Comparison of ENCODE assay signal across 1 cellular context in the genomic region with DNA sequence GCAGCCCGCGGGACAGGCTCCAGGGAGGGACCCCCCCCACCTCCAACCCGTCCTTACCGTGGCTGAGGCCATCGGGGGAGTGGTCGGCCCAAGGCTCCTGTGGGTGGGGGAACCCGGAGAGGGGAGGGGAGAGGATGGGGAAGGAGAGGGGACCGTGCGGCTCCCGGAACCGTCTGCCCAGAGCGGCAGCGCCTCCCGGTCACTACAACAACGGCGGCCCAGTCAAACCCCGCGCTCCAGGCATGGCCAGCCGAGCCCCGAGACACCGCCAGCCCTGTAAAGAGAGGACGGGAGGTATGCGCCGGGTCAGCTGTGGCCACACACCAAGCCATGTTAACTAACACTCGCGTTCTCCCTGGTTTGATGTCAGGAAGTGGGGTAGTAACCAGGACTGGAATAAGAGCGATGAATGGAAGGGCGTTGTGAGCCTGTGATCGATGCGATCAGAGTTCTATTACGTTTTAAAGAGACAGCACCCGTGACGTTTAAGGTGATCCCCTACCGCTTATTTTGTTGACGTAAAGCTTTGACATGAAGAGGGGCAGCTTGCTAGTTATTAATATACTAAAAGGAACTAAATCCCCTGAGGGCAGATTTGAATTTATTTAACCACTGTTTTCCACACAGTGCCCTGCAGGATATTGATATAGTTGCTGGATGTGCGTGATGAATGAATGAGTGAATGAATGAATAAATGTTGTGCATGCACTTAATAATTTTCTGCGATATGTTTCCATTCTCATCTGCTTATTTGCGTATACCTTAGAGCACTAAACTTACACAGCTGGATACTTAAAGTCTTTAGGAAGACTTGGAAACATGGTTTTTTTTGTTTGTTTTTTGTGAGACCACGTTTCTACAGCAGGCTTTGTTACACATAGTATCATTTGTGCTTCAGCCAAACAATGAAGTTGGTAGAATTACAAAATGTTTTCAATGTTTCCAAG.
TF ChIP-seq lines count a peak whose summit lies in the region.

Gene POC1B, minus strand, starts transcription at position 224 of the 947 bp plus-strand sequence. Its CDS starts 152 bp downstream, at position 72.

TF ChIP-seq in HEK293, 187 proteins besides CTCF, POLR2A, EP300 and RAD21 (continued from another document and continues in another):
- TF ChIP-seq ZBTB11 (tag by site-specific recombination; conservative IDR thresholded peaks at IDR 0.05; ENCODE audit: low read depth) (peak; percentile 99), ZBTB17 (tag by site-specific recombination; IDR thresholded peaks at IDR 0.05) (peak; percentile 100), ZNF692 (tag by site-specific recombination; IDR thresholded peaks at IDR 0.05) (peak; percentile 91), SP3 (tag by site-specific recombination; IDR thresholded peaks at IDR 0.05) (peak; percentile 75), KLF7 (tag by site-specific recombination; IDR thresholded peaks at IDR 0.05; ENCODE audit: borderline replicate concordance) (peak; percentile 88), KLF10 (tag by site-specific recombination; IDR thresholded peaks at IDR 0.05) (peak; percentile 60), ZBTB10 (tag by site-specific recombination; IDR thresholded peaks at IDR 0.05) (peak; percentile 72), ZNF266 (tag by site-specific recombination; IDR thresholded peaks at IDR 0.05; ENCODE audit: low read depth) (no peak), ZNF561 (tag by site-specific recombination; IDR thresholded peaks at IDR 0.05; ENCODE audit: borderline replicate concordance) (peak; percentile 63), ZNF366 (tag by site-specific recombination; conservative IDR thresholded peaks at IDR 0.05) (peak; percentile 55; the same call in 1 of the 2 replicates), ZNF426 (tag by site-specific recombination; IDR thresholded peaks at IDR 0.05) (no peak), ZNF292 (tag by site-specific recombination; IDR thresholded peaks at IDR 0.05; ENCODE audit: borderline replicate concordance, low read depth) (no peak), PRDM2 (tag by site-specific recombination; IDR thresholded peaks at IDR 0.05; ENCODE audit: borderline replicate concordance) (0 out of 2 replicates have a peak, but pooled peaks have one; percentile 79), ZSCAN30 (tag by site-specific recombination; IDR thresholded peaks at IDR 0.05) (peak; percentile 79), ZNF776 (tag by site-specific recombination; IDR thresholded peaks at IDR 0.05; ENCODE audit: borderline replicate concordance) (no peak), REPIN1 (tag by site-specific recombination; IDR thresholded peaks at IDR 0.05; ENCODE audit: low read depth) (peak; percentile 26; the same call in 1 of the 2 replicates), GLIS1 (tag by site-specific recombination; IDR thresholded peaks at IDR 0.05) (peak; percentile 90), SETDB1 (IDR thresholded peaks at IDR 0.05; ENCODE audit: insufficient read length, low read length) (peak; percentile 80), ZNF76 (tag by site-specific recombination; IDR thresholded peaks at IDR 0.05; ENCODE audit: borderline replicate concordance, low read depth) (peak; percentile 51; the same call in 1 of the 2 replicates), BCL11B (tag by site-specific recombination; IDR thresholded peaks at IDR 0.05; ENCODE audit: low read depth) (no peak), SALL2 (tag by site-specific recombination; IDR thresholded peaks at IDR 0.05; ENCODE audit: borderline replicate concordance) (no peak), ZNF274 (IDR thresholded peaks at IDR 0.05; ENCODE audit: low read length) (no peak), ZNF274 (tag by site-specific recombination; IDR thresholded peaks at IDR 0.05; ENCODE audit: borderline replicate concordance) (no peak), ZNF394 (tag by site-specific recombination; IDR thresholded peaks at IDR 0.05; ENCODE audit: borderline replicate concordance) (peak; percentile 67), ZNF785 (tag by site-specific recombination; IDR thresholded peaks at IDR 0.05) (peak; percentile 56; the same call in 1 of the 2 replicates), ZBTB20 (tag by site-specific recombination; IDR thresholded peaks at IDR 0.05) (no peak; the same call in 1 of the 2 replicates), ZNF223 (tag by site-specific recombination; IDR thresholded peaks at IDR 0.05) (no peak), ZNF529 (tag by site-specific recombination; IDR thresholded peaks at IDR 0.05; ENCODE audit: insufficient replicate concordance) (no peak), ZBTB21 (tag by site-specific recombination; IDR thresholded peaks at IDR 0.05) (peak; percentile 99), ZNF621 (tag by site-specific recombination; IDR thresholded peaks at IDR 0.05) (no peak)
- TF ChIP-seq, protein P1, sequence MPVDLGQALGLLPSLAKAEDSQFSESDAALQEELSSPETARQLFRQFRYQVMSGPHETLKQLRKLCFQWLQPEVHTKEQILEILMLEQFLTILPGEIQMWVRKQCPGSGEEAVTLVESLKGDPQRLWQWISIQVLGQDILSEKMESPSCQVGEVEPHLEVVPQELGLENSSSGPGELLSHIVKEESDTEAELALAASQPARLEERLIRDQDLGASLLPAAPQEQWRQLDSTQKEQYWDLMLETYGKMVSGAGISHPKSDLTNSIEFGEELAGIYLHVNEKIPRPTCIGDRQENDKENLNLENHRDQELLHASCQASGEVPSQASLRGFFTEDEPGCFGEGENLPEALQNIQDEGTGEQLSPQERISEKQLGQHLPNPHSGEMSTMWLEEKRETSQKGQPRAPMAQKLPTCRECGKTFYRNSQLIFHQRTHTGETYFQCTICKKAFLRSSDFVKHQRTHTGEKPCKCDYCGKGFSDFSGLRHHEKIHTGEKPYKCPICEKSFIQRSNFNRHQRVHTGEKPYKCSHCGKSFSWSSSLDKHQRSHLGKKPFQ (tag by site-specific recombination; IDR thresholded peaks at IDR 0.05) = peak; percentile 66; the same call in 1 of the 2 replicates
- TF ChIP-seq, protein P2, sequence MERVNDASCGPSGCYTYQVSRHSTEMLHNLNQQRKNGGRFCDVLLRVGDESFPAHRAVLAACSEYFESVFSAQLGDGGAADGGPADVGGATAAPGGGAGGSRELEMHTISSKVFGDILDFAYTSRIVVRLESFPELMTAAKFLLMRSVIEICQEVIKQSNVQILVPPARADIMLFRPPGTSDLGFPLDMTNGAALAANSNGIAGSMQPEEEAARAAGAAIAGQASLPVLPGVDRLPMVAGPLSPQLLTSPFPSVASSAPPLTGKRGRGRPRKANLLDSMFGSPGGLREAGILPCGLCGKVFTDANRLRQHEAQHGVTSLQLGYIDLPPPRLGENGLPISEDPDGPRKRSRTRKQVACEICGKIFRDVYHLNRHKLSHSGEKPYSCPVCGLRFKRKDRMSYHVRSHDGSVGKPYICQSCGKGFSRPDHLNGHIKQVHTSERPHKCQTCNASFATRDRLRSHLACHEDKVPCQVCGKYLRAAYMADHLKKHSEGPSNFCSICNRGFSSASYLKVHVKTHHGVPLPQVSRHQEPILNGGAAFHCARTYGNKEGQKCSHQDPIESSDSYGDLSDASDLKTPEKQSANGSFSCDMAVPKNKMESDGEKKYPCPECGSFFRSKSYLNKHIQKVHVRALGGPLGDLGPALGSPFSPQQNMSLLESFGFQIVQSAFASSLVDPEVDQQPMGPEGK (tag by site-specific recombination; IDR thresholded peaks at IDR 0.05) = peak; percentile 69; the same call in 1 of the 2 replicates
- TF ChIP-seq, protein P3, sequence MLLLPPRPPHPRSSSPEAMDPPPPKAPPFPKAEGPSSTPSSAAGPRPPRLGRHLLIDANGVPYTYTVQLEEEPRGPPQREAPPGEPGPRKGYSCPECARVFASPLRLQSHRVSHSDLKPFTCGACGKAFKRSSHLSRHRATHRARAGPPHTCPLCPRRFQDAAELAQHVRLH (tag by site-specific recombination; IDR thresholded peaks at IDR 0.05) = peak; percentile 97
- TF ChIP-seq, protein P4, sequence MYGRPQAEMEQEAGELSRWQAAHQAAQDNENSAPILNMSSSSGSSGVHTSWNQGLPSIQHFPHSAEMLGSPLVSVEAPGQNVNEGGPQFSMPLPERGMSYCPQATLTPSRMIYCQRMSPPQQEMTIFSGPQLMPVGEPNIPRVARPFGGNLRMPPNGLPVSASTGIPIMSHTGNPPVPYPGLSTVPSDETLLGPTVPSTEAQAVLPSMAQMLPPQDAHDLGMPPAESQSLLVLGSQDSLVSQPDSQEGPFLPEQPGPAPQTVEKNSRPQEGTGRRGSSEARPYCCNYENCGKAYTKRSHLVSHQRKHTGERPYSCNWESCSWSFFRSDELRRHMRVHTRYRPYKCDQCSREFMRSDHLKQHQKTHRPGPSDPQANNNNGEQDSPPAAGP (tag by site-specific recombination; IDR thresholded peaks at IDR 0.05) = peak; percentile 93
